In the genomic region with DNA sequence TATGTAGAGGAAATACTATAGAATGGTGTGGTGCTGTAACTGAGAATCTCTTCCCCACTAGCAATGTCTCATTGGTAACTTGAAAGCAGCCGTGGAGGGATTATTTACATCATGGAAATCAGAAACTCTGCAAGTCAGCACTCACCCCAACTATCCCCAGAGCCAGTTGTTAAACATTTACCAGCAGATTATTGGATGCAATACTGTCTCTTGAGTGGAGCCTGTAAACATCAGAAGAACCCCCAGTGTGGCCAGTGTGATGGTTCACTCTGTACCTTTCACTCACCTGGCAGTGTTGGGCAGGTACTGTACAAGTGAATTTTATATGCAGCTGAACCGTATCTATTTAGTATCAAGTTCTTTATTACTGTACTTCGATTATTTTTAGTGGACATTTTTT, we compare ENCODE assay signal across 19 cellular contexts.
"Had no signal": no experiment of that assay in that cellular context is flagged by ENCODE, and none has a peak within 500 bp of the region (broad histone marks: within the 10 kb centered on the region; RNA-seq: fewer than 3 reads in every experiment).

No MANE protein-coding gene starts in this region.

- H3K27me3 ChIP-seq: cardiac muscle cell, thyroid gland had no signal

- ATAC-seq: activated CD4-positive, alpha-beta T cell treated with anti-CD3 and anti-CD28 coated beads for 36 hours; activated CD8-positive, alpha-beta memory T cell treated with anti-CD3 and anti-CD28 coated beads, Interleukin-2, amount 10 ng/mL, durations not matched to agents 7 days and 5 days; activated T-helper 17 cell treated with anti-CD3 and anti-CD28 coated beads, Interleukin-2, amount 50 U/mL, for 72 hours; natural killer cell; T-cell; WTC11 had no signal

- H3K4me3 ChIP-seq: cardiac muscle cell, left ventricle myocardium inferior, thyroid gland had no signal

- H3K36me3 ChIP-seq: cardiac muscle cell, left ventricle myocardium inferior, thyroid gland had no signal

- H3K4me1 ChIP-seq: left ventricle myocardium inferior, thyroid gland had no signal

- H3K27ac ChIP-seq: cardiac muscle cell, left ventricle myocardium inferior, thyroid gland had no signal

- H3K9me3 ChIP-seq: left ventricle myocardium inferior, thyroid gland had no signal

- DNase-seq: activated CD4-positive, alpha-beta memory T cell treated with anti-CD3 and anti-CD28 coated beads for 36 hours; activated CD4-positive, alpha-beta T cell treated with anti-CD3 and anti-CD28 coated beads for 36 hours; activated CD8-positive, alpha-beta memory T cell treated with anti-CD3 and anti-CD28 coated beads, Interleukin-2, amount 10 ng/mL, durations not matched to agents 7 days and 5 days; activated naive CD4-positive, alpha-beta T cell; activated naive CD8-positive, alpha-beta T cell treated with anti-CD3 and anti-CD28 coated beads for 36 hours; amniotic stem cell; dermis blood vessel endothelial cell; effector memory CD4-positive, alpha-beta T cell; hippocampal formation; left ventricle myocardium inferior; natural killer cell; retina; stimulated activated CD4-positive, alpha-beta T cell treated with anti-CD3 and anti-CD28 coated beads, Interleukin-2, amount 100 ng/mL, for 24 hours; stimulated activated naive CD4-positive, alpha-beta T cell treated with Interleukin-2 at 50 U/mL for 16 hours; T-cell; thyroid gland had no signal
